In the genomic region with DNA sequence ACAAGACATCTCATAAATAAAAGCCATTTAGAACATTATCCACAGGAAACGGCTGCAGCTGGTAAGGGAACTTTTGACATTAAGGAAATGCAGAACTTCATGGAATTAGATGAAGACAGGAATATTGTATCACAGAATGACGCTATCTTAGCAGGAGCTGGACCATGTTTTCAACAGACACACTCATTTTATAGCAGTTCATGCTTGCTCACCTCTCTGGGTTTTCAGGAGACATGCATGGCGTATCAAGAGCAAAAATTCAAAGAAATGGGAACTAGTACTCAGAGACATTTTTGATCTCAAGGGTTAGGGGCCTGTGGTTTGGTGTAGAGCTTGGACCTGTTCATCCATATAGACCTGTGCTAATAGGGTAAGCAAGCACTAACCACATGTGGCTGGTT, we compare ENCODE assay signal across 14 cellular contexts.
DNase-seq lines count a peak whose midpoint lies in the region; ATAC-seq and TF ChIP-seq lines count a peak whose summit lies in the region.
"Had no signal": no experiment of that assay in that cellular context is flagged by ENCODE, and none has a peak within 500 bp of the region (broad histone marks: within the 10 kb centered on the region; RNA-seq: fewer than 3 reads in every experiment).

No MANE protein-coding gene starts in this region.

- H3K4me3 Mint-ChIP-seq in T-helper 2 cell treated with Interferon-gamma antibody and Interleukin-4, amounts not matched to agents 5 μg/mL and 100 μg/mL, for 36 hours = no peak overlapping the region
- no peak overlapping the region for H3K4me3 Mint-ChIP-seq in activated naive CD8-positive, alpha-beta T cell treated with anti-CD3 and anti-CD28 coated beads for 36 hours
- peak overlapping the region; percentile 41 for H3K4me3 Mint-ChIP-seq in memory B cell

- no peaks in the 10 kb centered on the region for H3K9me3 Mint-ChIP-seq in T-helper 2 cell treated with Interferon-gamma antibody and Interleukin-4, amounts not matched to agents 5 μg/mL and 100 μg/mL, for 36 hours
- H3K9me3 Mint-ChIP-seq in activated naive CD8-positive, alpha-beta T cell treated with anti-CD3 and anti-CD28 coated beads for 36 hours = no peaks in the 10 kb centered on the region
- H3K9me3 Mint-ChIP-seq in memory B cell = no peaks in the 10 kb centered on the region

- no peaks in the 10 kb centered on the region for H3K27me3 ChIP-seq in dorsolateral prefrontal cortex

- peak overlapping the region; percentile 1 for H3K27ac Mint-ChIP-seq in T-helper 2 cell treated with Interferon-gamma antibody and Interleukin-4, amounts not matched to agents 5 μg/mL and 100 μg/mL, for 36 hours
- peak overlapping the region; percentile 5 for H3K27ac Mint-ChIP-seq in activated naive CD8-positive, alpha-beta T cell treated with anti-CD3 and anti-CD28 coated beads for 36 hours
- H3K27ac Mint-ChIP-seq in memory B cell = peak overlapping the region; percentile 66

- peak overlapping the region in 23 of 59 donors; percentile 2 to 63 (median 21) for H3K27ac ChIP-seq in dorsolateral prefrontal cortex
- H3K27ac ChIP-seq: 22Rv1, thoracic aorta had no signal

- peaks cover 41% of the 10 kb centered on the region for H3K36me3 Mint-ChIP-seq in T-helper 2 cell treated with Interferon-gamma antibody and Interleukin-4, amounts not matched to agents 5 μg/mL and 100 μg/mL, for 36 hours (ENCODE audit: low read depth)
- peaks cover 69% of the 10 kb centered on the region for H3K36me3 Mint-ChIP-seq in activated naive CD8-positive, alpha-beta T cell treated with anti-CD3 and anti-CD28 coated beads for 36 hours
- H3K36me3 Mint-ChIP-seq in memory B cell = peaks cover 5% of the 10 kb centered on the region

- H3K4me1 Mint-ChIP-seq in T-helper 2 cell treated with Interferon-gamma antibody and Interleukin-4, amounts not matched to agents 5 μg/mL and 100 μg/mL, for 36 hours (ENCODE audit: low read depth) = peaks cover 69% of the 10 kb centered on the region
- H3K4me1 Mint-ChIP-seq in activated naive CD8-positive, alpha-beta T cell treated with anti-CD3 and anti-CD28 coated beads for 36 hours = peaks cover 86% of the 10 kb centered on the region
- peaks cover 52% of the 10 kb centered on the region for H3K4me1 Mint-ChIP-seq in memory B cell

- peak; percentile 42 for ATAC-seq in GM21390 (IDR thresholded peaks at IDR 0.05; ENCODE audit: unreplicated experiment)
- ATAC-seq in memory B cell (ENCODE audit: low read depth) = peak; percentile 85
- ATAC-seq in GM19452 (IDR thresholded peaks at IDR 0.05; ENCODE audit: unreplicated experiment) = no peak

- H3K4me3 ChIP-seq in dorsolateral prefrontal cortex = no peak overlapping the region
- H3K4me3 ChIP-seq: thoracic aorta had no signal

- intact Hi-C loops in dorsolateral prefrontal cortex (cut with DNase I) = loop anchor here in 1 of 2 donors (10.0 kb wide), 2 partner anchors 57 to 127 kb away; partner anchors contain the start of gene FYN

- TF ChIP-seq CTCF in dorsolateral prefrontal cortex (IDR thresholded peaks at IDR 0.05 in 54 of 56, conservative IDR thresholded peaks at IDR 0.05 in 2 of 56; ENCODE audit: low read depth in 1 of 56, partially characterized antibody in 56 of 56) = no peak

- DNase-seq in T-helper 2 cell treated with Interferon-gamma antibody and Interleukin-4, amounts not matched to agents 5 μg/mL and 100 μg/mL, for 36 hours (ENCODE audit: low spot score) = no peak
- DNase-seq in T-helper 2 cell (no peak), memory B cell (ENCODE audit: low spot score in 2 of 2) (peak in 1 of 2 donors; percentile 26), DMS153 treated with DMSO at 0.1 percent for 48 hours (lab: John Stamatoyannopoulos, UW; ENCODE audit: unreplicated experiment) (no peak), dorsolateral prefrontal cortex (no peak)
- no peak for DNase-seq in activated naive CD8-positive, alpha-beta T cell treated with anti-CD3 and anti-CD28 coated beads for 36 hours
- DNase-seq: activated effector memory CD4-positive, alpha-beta T cell treated with Interleukin-2 at 50 U/mL for 16 hours; central memory CD4-positive, alpha-beta T cell; NCI-H1105 treated with DMSO at 0.1 percent for 48 hours; Right ventricle myocardium superior had no signal

- no peaks in the 10 kb centered on the region for H3K27me3 Mint-ChIP-seq in T-helper 2 cell treated with Interferon-gamma antibody and Interleukin-4, amounts not matched to agents 5 μg/mL and 100 μg/mL, for 36 hours (ENCODE audit: low read depth)
- H3K27me3 Mint-ChIP-seq in activated naive CD8-positive, alpha-beta T cell treated with anti-CD3 and anti-CD28 coated beads for 36 hours = no peaks in the 10 kb centered on the region
- H3K27me3 Mint-ChIP-seq in memory B cell = no peaks in the 10 kb centered on the region

Comparison
In these comparisons a context has a peak if more than half of its experiments do, and no peak if none do; other contexts are left out.
1. H3K27ac Mint-ChIP-seq: peak in every context shown above with its lines; median percentile 66 in memory B cell; 5 in activated naive CD8-positive, alpha-beta T cell treated with anti-CD3 and anti-CD28 coated beads for 36 hours; 1 in T-helper 2 cell treated with Interferon-gamma antibody and Interleukin-4, amounts not matched to agents 5 μg/mL and 100 μg/mL, for 36 hours.